In genomic region chr12:89352492-89353187, GRCh38 we compare ENCODE assay signal across 8 cellular contexts. TPM values are rescaled to one million over a fixed set of nuclear protein-coding genes. Genes with fewer than 3 reads are reported as not detected.
DNase-seq lines count a peak whose midpoint lies in the region; ATAC-seq and TF ChIP-seq lines count a peak whose summit lies in the region.

Gene DUSP6, minus strand, starts transcription at chr12:89352501. Its CDS starts 462 bp downstream, at chr12:89352039.

- WGBS in lower leg skin, 2 donors = 1% methylated on average over 34 of the region's 34 CpGs

- POLR2A ChIA-PET in activated CD8-positive, alpha-beta memory T cell treated with anti-CD3 and anti-CD28 coated beads for 36 hours (lab: Charles Lee) = interaction anchor here (0.6 to 3.1 kb wide), 10 partner anchors 37 to 315 kb away, joined by 3 to 16 read pairs (median 4); partner anchors contain the start of genes GALNT4 and POC1B

- CTCF ChIA-PET in activated CD8-positive, alpha-beta memory T cell treated with anti-CD3 and anti-CD28 coated beads for 36 hours (lab: Charles Lee) = interaction anchor here (0.6 to 2.4 kb wide), 11 partner anchors 35 to 336 kb away, joined by 3 to 8 read pairs (median 3); no protein-coding TSS in a partner anchor

- TF ChIP-seq POLR2A in lower leg skin (IDR thresholded peaks at IDR 0.05) = peak in 1 of 2 donors; percentile 54

- H3K4me3 ChIP-seq in lower leg skin (ENCODE audit: low read depth, poor library complexity, severe bottlenecking) = peak within 1 kb of the TSS; percentile 62

- DNase-seq in 8988T = peak; percentile 90
- peak; percentile 98 for DNase-seq in HS-5 (ENCODE audit: low read depth)
- DNase-seq in NOMO-1 (lab: John Stamatoyannopoulos, UW; ENCODE audit: unreplicated experiment in 2 of 2) = peak; percentile 94 to 96
- DNase-seq in effector CD4-positive, alpha-beta T cell = peak; percentile 71
- DNase-seq in lower leg skin (ENCODE audit: low spot score in 2 of 2) = peak; percentile 97 to 99
- peak; percentile 84 for DNase-seq in stimulated activated CD4-positive, alpha-beta T cell treated with anti-CD3 and anti-CD28 coated beads, Interleukin-4, amount 100 ng/mL, for 1 hour

- intact Hi-C loops in lower leg skin (cut with DNase I; ENCODE audit: low total_unique reads) = loop anchor here (5.0 kb wide), 1 partner anchor 300 kb away; no protein-coding TSS in a partner anchor

- no peak for TF ChIP-seq CTCF in lower leg skin (IDR thresholded peaks at IDR 0.05)

- peak; percentile 42 for ATAC-seq in GM18868 (IDR thresholded peaks at IDR 0.05; ENCODE audit: unreplicated experiment)

RNA-seq across cellular contexts. Expression of gene DUSP6, which starts in this region (rescaled TPM):
- total RNA-seq in activated CD8-positive, alpha-beta memory T cell treated with anti-CD3 and anti-CD28 coated beads for 36 hours = 10 to 100 TPM; 23.0 to 26.8 TPM
- total RNA-seq in lower leg skin = 10 to 100 TPM; 29.6 to 57.5 (median 41.9) TPM

Comparison
In these comparisons a context has a peak if more than half of its experiments do, and no peak if none do; other contexts are left out.
1. Peak in every context shown above with its lines: DNase-seq, ATAC-seq and H3K4me3 ChIP-seq.